ENCODE assay signal across 1 cellular context in the genomic region with DNA sequence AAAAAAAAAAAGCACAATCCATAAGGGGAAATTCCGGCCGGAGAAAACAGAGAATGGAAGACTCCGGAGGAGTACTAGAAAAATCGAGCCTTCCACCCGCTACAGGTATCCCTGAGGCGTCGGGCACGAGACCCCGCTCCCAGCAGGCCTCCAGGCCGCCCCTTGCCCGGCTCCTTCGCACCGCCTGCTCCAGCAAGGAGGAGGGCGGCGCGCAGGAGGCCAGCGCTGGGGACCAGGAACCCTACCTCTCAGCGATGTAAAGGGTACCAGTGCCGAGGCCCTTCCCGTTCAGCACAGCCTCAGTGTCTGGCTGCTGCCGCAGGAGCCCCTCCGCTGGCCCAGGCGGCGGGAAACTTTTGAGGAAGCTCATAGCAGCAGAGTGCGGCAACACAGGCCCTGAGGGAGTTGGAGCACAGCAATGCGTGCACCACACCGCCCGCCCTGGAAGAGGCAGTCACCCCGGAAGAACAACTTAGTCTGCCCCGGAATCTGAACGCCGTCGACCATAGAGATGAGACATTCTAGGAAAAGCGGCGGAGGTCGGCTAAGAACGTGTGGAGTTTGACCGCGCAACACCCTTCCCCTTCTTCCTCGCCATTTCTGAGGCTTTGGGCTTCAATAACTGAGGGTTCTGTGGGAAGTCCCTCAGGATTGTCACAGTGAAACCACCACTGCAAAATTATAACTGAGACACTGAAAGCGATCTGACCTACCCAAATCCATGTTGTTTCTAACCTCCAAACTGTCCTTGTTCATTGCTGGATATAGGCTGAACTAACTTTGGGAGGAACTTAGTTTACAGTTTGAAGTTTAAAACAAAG.
TF ChIP-seq lines count a peak whose summit lies in the region.

A gene with protein sequence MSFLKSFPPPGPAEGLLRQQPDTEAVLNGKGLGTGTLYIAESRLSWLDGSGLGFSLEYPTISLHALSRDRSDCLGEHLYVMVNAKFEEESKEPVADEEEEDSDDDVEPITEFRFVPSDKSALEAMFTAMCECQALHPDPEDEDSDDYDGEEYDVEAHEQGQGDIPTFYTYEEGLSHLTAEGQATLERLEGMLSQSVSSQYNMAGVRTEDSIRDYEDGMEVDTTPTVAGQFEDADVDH (minus strand): TSS at position 450 of the 821 bp plus-strand sequence. CDS start 80 bp downstream, at position 370.

TF ChIP-seq in GM12878, 131 proteins besides CTCF, POLR2A, EP300 and RAD21 (continued from another document and continues in another):
- TF ChIP-seq RUNX3 (IDR thresholded peaks at IDR 0.05; ENCODE audit: low read length) (peak; percentile 80), WRNIP1 (IDR thresholded peaks at IDR 0.05; ENCODE audit: borderline replicate concordance, low read depth, low read length) (0 out of 2 replicates have a peak, but pooled peaks have one; percentile 61), RB1 (IDR thresholded peaks at IDR 0.05; ENCODE audit: borderline replicate concordance) (peak; percentile 92), DPF2 (IDR thresholded peaks at IDR 0.05) (peak; percentile 62; the same call in 1 of the 2 replicates), BMI1 (IDR thresholded peaks at IDR 0.05; ENCODE audit: borderline replicate concordance) (no peak), JUND (IDR thresholded peaks at IDR 0.05; ENCODE audit: low read depth, low read length) (no peak), NFXL1 (IDR thresholded peaks at IDR 0.05; ENCODE audit: borderline replicate concordance) (no peak), ESRRA (IDR thresholded peaks at IDR 0.05; ENCODE audit: low read length) (no peak), HDAC2 (IDR thresholded peaks at IDR 0.05) (no peak), NBN (IDR thresholded peaks at IDR 0.05) (peak; percentile 75), ETV6 (conservative IDR thresholded peaks at IDR 0.05 in 1 of 2, IDR thresholded peaks at IDR 0.05 in 1 of 2; ENCODE audit: borderline replicate concordance in 1 of 2, low read depth in 1 of 2) (no peak), RCOR1 (conservative IDR thresholded peaks at IDR 0.05; ENCODE audit: low read depth, low read length) (no peak), YBX1 (IDR thresholded peaks at IDR 0.05) (no peak), SMC3 (IDR thresholded peaks at IDR 0.05; ENCODE audit: borderline replicate concordance, low read length) (0 out of 2 replicates have a peak, but pooled peaks have one; percentile 7), NR2F1 (conservative IDR thresholded peaks at IDR 0.05) (no peak; the same call in 1 of the 2 replicates), STAT3 (IDR thresholded peaks at IDR 0.05; ENCODE audit: low read depth, low read length) (0 out of 2 replicates have a peak, but pooled peaks have one; percentile 71), CHD1 (IDR thresholded peaks at IDR 0.05; ENCODE audit: low read depth, low read length) (no peak), TAF1 (IDR thresholded peaks at IDR 0.05; ENCODE audit: borderline replicate concordance, low read depth, low read length) (peak; percentile 96), MEF2B (IDR thresholded peaks at IDR 0.05; ENCODE audit: partially characterized antibody, poor library complexity, severe bottlenecking) (peak; percentile 71), MTA3 (IDR thresholded peaks at IDR 0.05; ENCODE audit: borderline replicate concordance, low read length) (no peak), FOXK2 (IDR thresholded peaks at IDR 0.05) (peak; percentile 72), HDAC6 (IDR thresholded peaks at IDR 0.05; ENCODE audit: unreplicated experiment) (peak; percentile 46), JUNB (IDR thresholded peaks at IDR 0.05) (0 out of 2 replicates have a peak, but pooled peaks have one; percentile 29), TARDBP (IDR thresholded peaks at IDR 0.05; ENCODE audit: borderline replicate concordance) (peak; percentile 80; the same call in 1 of the 2 replicates)
- TF ChIP-seq, protein P1, sequence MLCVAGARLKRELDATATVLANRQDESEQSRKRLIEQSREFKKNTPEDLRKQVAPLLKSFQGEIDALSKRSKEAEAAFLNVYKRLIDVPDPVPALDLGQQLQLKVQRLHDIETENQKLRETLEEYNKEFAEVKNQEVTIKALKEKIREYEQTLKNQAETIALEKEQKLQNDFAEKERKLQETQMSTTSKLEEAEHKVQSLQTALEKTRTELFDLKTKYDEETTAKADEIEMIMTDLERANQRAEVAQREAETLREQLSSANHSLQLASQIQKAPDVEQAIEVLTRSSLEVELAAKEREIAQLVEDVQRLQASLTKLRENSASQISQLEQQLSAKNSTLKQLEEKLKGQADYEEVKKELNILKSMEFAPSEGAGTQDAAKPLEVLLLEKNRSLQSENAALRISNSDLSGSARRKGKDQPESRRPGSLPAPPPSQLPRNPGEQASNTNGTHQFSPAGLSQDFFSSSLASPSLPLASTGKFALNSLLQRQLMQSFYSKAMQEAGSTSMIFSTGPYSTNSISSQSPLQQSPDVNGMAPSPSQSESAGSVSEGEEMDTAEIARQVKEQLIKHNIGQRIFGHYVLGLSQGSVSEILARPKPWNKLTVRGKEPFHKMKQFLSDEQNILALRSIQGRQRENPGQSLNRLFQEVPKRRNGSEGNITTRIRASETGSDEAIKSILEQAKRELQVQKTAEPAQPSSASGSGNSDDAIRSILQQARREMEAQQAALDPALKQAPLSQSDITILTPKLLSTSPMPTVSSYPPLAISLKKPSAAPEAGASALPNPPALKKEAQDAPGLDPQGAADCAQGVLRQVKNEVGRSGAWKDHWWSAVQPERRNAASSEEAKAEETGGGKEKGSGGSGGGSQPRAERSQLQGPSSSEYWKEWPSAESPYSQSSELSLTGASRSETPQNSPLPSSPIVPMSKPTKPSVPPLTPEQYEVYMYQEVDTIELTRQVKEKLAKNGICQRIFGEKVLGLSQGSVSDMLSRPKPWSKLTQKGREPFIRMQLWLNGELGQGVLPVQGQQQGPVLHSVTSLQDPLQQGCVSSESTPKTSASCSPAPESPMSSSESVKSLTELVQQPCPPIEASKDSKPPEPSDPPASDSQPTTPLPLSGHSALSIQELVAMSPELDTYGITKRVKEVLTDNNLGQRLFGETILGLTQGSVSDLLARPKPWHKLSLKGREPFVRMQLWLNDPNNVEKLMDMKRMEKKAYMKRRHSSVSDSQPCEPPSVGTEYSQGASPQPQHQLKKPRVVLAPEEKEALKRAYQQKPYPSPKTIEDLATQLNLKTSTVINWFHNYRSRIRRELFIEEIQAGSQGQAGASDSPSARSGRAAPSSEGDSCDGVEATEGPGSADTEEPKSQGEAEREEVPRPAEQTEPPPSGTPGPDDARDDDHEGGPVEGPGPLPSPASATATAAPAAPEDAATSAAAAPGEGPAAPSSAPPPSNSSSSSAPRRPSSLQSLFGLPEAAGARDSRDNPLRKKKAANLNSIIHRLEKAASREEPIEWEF (IDR thresholded peaks at IDR 0.05; ENCODE audit: insufficient replicate concordance, low read depth, low read length), result no peak
- TF ChIP-seq, protein P2, sequence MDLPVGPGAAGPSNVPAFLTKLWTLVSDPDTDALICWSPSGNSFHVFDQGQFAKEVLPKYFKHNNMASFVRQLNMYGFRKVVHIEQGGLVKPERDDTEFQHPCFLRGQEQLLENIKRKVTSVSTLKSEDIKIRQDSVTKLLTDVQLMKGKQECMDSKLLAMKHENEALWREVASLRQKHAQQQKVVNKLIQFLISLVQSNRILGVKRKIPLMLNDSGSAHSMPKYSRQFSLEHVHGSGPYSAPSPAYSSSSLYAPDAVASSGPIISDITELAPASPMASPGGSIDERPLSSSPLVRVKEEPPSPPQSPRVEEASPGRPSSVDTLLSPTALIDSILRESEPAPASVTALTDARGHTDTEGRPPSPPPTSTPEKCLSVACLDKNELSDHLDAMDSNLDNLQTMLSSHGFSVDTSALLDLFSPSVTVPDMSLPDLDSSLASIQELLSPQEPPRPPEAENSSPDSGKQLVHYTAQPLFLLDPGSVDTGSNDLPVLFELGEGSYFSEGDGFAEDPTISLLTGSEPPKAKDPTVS (IDR thresholded peaks at IDR 0.05; ENCODE audit: low read depth, low read length), result no peak
- TF ChIP-seq, protein P3, sequence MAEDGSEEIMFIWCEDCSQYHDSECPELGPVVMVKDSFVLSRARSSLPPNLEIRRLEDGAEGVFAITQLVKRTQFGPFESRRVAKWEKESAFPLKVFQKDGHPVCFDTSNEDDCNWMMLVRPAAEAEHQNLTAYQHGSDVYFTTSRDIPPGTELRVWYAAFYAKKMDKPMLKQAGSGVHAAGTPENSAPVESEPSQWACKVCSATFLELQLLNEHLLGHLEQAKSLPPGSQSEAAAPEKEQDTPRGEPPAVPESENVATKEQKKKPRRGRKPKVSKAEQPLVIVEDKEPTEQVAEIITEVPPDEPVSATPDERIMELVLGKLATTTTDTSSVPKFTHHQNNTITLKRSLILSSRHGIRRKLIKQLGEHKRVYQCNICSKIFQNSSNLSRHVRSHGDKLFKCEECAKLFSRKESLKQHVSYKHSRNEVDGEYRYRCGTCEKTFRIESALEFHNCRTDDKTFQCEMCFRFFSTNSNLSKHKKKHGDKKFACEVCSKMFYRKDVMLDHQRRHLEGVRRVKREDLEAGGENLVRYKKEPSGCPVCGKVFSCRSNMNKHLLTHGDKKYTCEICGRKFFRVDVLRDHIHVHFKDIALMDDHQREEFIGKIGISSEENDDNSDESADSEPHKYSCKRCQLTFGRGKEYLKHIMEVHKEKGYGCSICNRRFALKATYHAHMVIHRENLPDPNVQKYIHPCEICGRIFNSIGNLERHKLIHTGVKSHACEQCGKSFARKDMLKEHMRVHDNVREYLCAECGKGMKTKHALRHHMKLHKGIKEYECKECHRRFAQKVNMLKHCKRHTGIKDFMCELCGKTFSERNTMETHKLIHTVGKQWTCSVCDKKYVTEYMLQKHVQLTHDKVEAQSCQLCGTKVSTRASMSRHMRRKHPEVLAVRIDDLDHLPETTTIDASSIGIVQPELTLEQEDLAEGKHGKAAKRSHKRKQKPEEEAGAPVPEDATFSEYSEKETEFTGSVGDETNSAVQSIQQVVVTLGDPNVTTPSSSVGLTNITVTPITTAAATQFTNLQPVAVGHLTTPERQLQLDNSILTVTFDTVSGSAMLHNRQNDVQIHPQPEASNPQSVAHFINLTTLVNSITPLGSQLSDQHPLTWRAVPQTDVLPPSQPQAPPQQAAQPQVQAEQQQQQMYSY (CRISPR knock-in tag; IDR thresholded peaks at IDR 0.05), result no peak
- TF ChIP-seq, protein P4, sequence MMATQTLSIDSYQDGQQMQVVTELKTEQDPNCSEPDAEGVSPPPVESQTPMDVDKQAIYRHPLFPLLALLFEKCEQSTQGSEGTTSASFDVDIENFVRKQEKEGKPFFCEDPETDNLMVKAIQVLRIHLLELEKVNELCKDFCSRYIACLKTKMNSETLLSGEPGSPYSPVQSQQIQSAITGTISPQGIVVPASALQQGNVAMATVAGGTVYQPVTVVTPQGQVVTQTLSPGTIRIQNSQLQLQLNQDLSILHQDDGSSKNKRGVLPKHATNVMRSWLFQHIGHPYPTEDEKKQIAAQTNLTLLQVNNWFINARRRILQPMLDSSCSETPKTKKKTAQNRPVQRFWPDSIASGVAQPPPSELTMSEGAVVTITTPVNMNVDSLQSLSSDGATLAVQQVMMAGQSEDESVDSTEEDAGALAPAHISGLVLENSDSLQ (IDR thresholded peaks at IDR 0.05), result peak; percentile 51
- TF ChIP-seq, protein P5, sequence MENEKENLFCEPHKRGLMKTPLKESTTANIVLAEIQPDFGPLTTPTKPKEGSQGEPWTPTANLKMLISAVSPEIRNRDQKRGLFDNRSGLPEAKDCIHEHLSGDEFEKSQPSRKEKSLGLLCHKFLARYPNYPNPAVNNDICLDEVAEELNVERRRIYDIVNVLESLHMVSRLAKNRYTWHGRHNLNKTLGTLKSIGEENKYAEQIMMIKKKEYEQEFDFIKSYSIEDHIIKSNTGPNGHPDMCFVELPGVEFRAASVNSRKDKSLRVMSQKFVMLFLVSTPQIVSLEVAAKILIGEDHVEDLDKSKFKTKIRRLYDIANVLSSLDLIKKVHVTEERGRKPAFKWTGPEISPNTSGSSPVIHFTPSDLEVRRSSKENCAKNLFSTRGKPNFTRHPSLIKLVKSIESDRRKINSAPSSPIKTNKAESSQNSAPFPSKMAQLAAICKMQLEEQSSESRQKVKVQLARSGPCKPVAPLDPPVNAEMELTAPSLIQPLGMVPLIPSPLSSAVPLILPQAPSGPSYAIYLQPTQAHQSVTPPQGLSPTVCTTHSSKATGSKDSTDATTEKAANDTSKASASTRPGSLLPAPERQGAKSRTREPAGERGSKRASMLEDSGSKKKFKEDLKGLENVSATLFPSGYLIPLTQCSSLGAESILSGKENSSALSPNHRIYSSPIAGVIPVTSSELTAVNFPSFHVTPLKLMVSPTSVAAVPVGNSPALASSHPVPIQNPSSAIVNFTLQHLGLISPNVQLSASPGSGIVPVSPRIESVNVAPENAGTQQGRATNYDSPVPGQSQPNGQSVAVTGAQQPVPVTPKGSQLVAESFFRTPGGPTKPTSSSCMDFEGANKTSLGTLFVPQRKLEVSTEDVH (IDR thresholded peaks at IDR 0.05; ENCODE audit: low read depth, partially characterized antibody), result peak; percentile 88
- TF ChIP-seq, protein P6, sequence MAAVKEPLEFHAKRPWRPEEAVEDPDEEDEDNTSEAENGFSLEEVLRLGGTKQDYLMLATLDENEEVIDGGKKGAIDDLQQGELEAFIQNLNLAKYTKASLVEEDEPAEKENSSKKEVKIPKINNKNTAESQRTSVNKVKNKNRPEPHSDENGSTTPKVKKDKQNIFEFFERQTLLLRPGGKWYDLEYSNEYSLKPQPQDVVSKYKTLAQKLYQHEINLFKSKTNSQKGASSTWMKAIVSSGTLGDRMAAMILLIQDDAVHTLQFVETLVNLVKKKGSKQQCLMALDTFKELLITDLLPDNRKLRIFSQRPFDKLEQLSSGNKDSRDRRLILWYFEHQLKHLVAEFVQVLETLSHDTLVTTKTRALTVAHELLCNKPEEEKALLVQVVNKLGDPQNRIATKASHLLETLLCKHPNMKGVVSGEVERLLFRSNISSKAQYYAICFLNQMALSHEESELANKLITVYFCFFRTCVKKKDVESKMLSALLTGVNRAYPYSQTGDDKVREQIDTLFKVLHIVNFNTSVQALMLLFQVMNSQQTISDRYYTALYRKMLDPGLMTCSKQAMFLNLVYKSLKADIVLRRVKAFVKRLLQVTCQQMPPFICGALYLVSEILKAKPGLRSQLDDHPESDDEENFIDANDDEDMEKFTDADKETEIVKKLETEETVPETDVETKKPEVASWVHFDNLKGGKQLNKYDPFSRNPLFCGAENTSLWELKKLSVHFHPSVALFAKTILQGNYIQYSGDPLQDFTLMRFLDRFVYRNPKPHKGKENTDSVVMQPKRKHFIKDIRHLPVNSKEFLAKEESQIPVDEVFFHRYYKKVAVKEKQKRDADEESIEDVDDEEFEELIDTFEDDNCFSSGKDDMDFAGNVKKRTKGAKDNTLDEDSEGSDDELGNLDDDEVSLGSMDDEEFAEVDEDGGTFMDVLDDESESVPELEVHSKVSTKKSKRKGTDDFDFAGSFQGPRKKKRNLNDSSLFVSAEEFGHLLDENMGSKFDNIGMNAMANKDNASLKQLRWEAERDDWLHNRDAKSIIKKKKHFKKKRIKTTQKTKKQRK (IDR thresholded peaks at IDR 0.05; ENCODE audit: low read depth, low read length), result no peak
